ENCODE assay signal across 21 cellular contexts in genomic region chr20:1648101-1648500, GRCh38. TPM values are rescaled to one million over a fixed set of nuclear protein-coding genes. Genes with fewer than 3 reads are reported as not detected.
"Had no signal": no experiment of that assay in that cellular context is flagged by ENCODE, and none has a peak within 500 bp of the region (broad histone marks: within the 10 kb centered on the region; RNA-seq: fewer than 3 reads in every experiment).

No MANE protein-coding gene starts in this region.

- H3K27ac Mint-ChIP-seq: memory B cell, nephron progenitor cell had no signal

- H3K36me3 ChIP-seq: gastroesophageal sphincter, left ventricle myocardium inferior, right lobe of liver, SJSA1, upper lobe of right lung, WERI-Rb-1 had no signal

- H3K4me3 Mint-ChIP-seq: memory B cell, nephron progenitor cell had no signal

- H3K4me1 Mint-ChIP-seq: nephron progenitor cell had no signal

- H3K9me3 Mint-ChIP-seq: memory B cell had no signal

- DNase-seq: activated CD8-positive, alpha-beta memory T cell treated with anti-CD3 and anti-CD28 coated beads, Interleukin-2, amount 50 U/mL, for 48 hours; activated effector memory CD4-positive, alpha-beta T cell treated with Interleukin-2 at 50 U/mL for 16 hours; body of pancreas; central memory CD4-positive, alpha-beta T cell; effector memory CD4-positive, alpha-beta T cell; left ventricle myocardium inferior; nephron progenitor cell; psoas muscle; right lobe of liver; spleen; stimulated activated CD4-positive, alpha-beta T cell treated with anti-CD3 and anti-CD28 coated beads, Interleukin-2, amount 100 ng/mL, for 24 hours; stimulated activated naive CD4-positive, alpha-beta T cell; SW 1271; T1000; upper lobe of right lung; WERI-Rb-1 had no signal

- H3K36me3 Mint-ChIP-seq: memory B cell had no signal

- H3K27ac ChIP-seq: body of pancreas, gastroesophageal sphincter, left ventricle myocardium inferior, psoas muscle, right lobe of liver, SJSA1, spleen, upper lobe of right lung, WERI-Rb-1 had no signal

- H3K4me1 ChIP-seq: body of pancreas, gastroesophageal sphincter, left ventricle myocardium inferior, psoas muscle, right lobe of liver, SJSA1, upper lobe of right lung had no signal

- H3K9me3 ChIP-seq: body of pancreas, left ventricle myocardium inferior, psoas muscle, right lobe of liver, SJSA1, spleen, upper lobe of right lung had no signal

- ATAC-seq: body of pancreas, gastroesophageal sphincter, psoas muscle, right lobe of liver, upper lobe of right lung had no signal

- H3K4me3 ChIP-seq: body of pancreas, gastroesophageal sphincter, left ventricle myocardium inferior, psoas muscle, right lobe of liver, SJSA1, spleen, upper lobe of right lung had no signal

- H3K27me3 ChIP-seq: body of pancreas, right lobe of liver, spleen, upper lobe of right lung had no signal

RNA-seq across cellular contexts. Expression of gene SIRPG, which starts 9.5 kb away (rescaled TPM):
- total RNA-seq: body of pancreas, left ventricle myocardium inferior, osteoblast, SJSA1, temporal lobe had no signal

RNA-seq across cellular contexts. Expression of gene SIRPB1, which starts 28.3 kb away (rescaled TPM):
- total RNA-seq: SJSA1, temporal lobe had no signal
